Comparison of ENCODE assay signal across 8 cellular contexts in genomic region chr14:81164167-81164774, GRCh38. TPM values are rescaled to one million over a fixed set of nuclear protein-coding genes. Genes with fewer than 3 reads are reported as not detected.
DNase-seq lines count a peak whose midpoint lies in the region; ATAC-seq and TF ChIP-seq lines count a peak whose summit lies in the region.

No MANE protein-coding gene starts in this region.

- H3K79me2 ChIP-seq in SK-N-SH (ENCODE audit: insufficient read depth) = no peaks in the 10 kb centered on the region

- WGBS in SK-N-SH (ENCODE audit: low lambda C conversion rate) = 0% methylated on average over 1 of the region's 1 CpG

- CTCF ChIA-PET in SK-N-SH (lab: Yijun Ruan, JAX) = interaction anchor here (0.7 to 3.6 kb wide), 11 partner anchors 10 to 207 kb away, joined by 3 to 29 read pairs (median 4); no protein-coding TSS in a partner anchor

- H3K27me3 ChIP-seq in SK-N-SH (ENCODE audit: insufficient read depth) = no peaks in the 10 kb centered on the region
- H3K27me3 ChIP-seq in brain microvascular endothelial cell (replicated peaks) = no peaks in the 10 kb centered on the region

- H3K4me2 ChIP-seq in SK-N-SH = no peak overlapping the region

- no peaks in the 10 kb centered on the region for H3K9me2 ChIP-seq in SK-N-SH

- H3K27ac ChIP-seq in SK-N-SH (ENCODE audit: low read depth in 2 of 2, low read length in 1 of 2) (no peak overlapping the region), brain microvascular endothelial cell (no peak overlapping the region)

- peak; percentile 67 for DNase-seq in AG20443 (ENCODE audit: low spot score)
- DNase-seq in NCI-H128 (lab: John Stamatoyannopoulos, UW; ENCODE audit: unreplicated experiment) = peak; percentile 64
- DNase-seq in SK-N-SH = peak; percentile 46
- DNase-seq in brain microvascular endothelial cell = peak; percentile 81
- DNase-seq in left kidney (ENCODE audit: low read depth, low spot score) = peak; percentile 83
- DNase-seq in stimulated activated CD8-positive, alpha-beta memory T cell treated with anti-CD3 and anti-CD28 coated beads, Interleukin-7, amount 100 ng/mL, for 24 hours (ENCODE audit: low read depth) = peak; percentile 25

- TF ChIP-seq CTCF in SK-N-SH (IDR thresholded peaks at IDR 0.05) (peak; percentile 77), brain microvascular endothelial cell (IDR thresholded peaks at IDR 0.05; ENCODE audit: low read depth, low read length, missing control alignments) (peak; percentile 91)

- POLR2A ChIA-PET in SK-N-SH (lab: Yijun Ruan, JAX) = no interaction called here

- TF ChIP-seq EP300 in SK-N-SH (IDR thresholded peaks at IDR 0.05; ENCODE audit: borderline replicate concordance in 1 of 2, low read depth in 1 of 2, low read length in 1 of 2) = no peak

- H3K9me3 ChIP-seq in SK-N-SH = no peaks in the 10 kb centered on the region

- no peaks in the 10 kb centered on the region for H3F3A ChIP-seq in SK-N-SH (replicated peaks; ENCODE audit: insufficient read depth)

- H4K20me1 ChIP-seq in SK-N-SH (ENCODE audit: insufficient read depth) = no peaks in the 10 kb centered on the region

- no peaks in the 10 kb centered on the region for H3K4me1 ChIP-seq in SK-N-SH (ENCODE audit: control insufficient read depth in 1 of 2, insufficient read depth in 2 of 2, low read depth in 1 of 2, low read length in 1 of 2)

- in situ Hi-C loops in brain microvascular endothelial cell (cut with HindIII; ENCODE audit: low pct_ligation_motif_present, low sequenced_read_pairs) = no loop called here

- H3K36me3 ChIP-seq in SK-N-SH (replicated peaks in 1 of 2; ENCODE audit: control insufficient read depth in 1 of 2, insufficient read depth in 2 of 2, low read length in 1 of 2) = no peaks in the 10 kb centered on the region
- no peaks in the 10 kb centered on the region for H3K36me3 ChIP-seq in brain microvascular endothelial cell (replicated peaks)

- ATAC-seq in GM18519 (IDR thresholded peaks at IDR 0.05; ENCODE audit: low FRiP score, unreplicated experiment) (peak; percentile 94), HG02938 (IDR thresholded peaks at IDR 0.05; ENCODE audit: unreplicated experiment) (peak; percentile 90)

- no peak overlapping the region for H2AFZ ChIP-seq in SK-N-SH (ENCODE audit: low read depth)

- peak; percentile 75 for TF ChIP-seq RAD21 in SK-N-SH (IDR thresholded peaks at IDR 0.05; ENCODE audit: low read length)

- H3K4me3 ChIP-seq in SK-N-SH (ENCODE audit: low read depth in 2 of 2, low read length in 1 of 2) (no peak overlapping the region), brain microvascular endothelial cell (ENCODE audit: low read depth, low read length) (no peak overlapping the region)

- no peak overlapping the region for H3K9ac ChIP-seq in SK-N-SH

TF ChIP-seq in SK-N-SH, 30 proteins besides CTCF, POLR2A, EP300 and RAD21:
- TF ChIP-seq FOSL2 (IDR thresholded peaks at IDR 0.05; ENCODE audit: borderline replicate concordance, low read depth) (peak; percentile 47; the same call in 1 of the 2 replicates), FOXJ3 (CRISPR knock-in tag; IDR thresholded peaks at IDR 0.05) (no peak), USF1 (IDR thresholded peaks at IDR 0.05; ENCODE audit: borderline replicate concordance, low read depth) (no peak), SMC3 (IDR thresholded peaks at IDR 0.05; ENCODE audit: low read depth, low read length) (peak; percentile 33), MXI1 (IDR thresholded peaks at IDR 0.05; ENCODE audit: low read depth, low read length) (no peak), SIN3A (IDR thresholded peaks at IDR 0.05; ENCODE audit: borderline replicate concordance, low read depth, low read length) (no peak), FOXM1 (IDR thresholded peaks at IDR 0.05; ENCODE audit: low read depth) (no peak), REST (IDR thresholded peaks at IDR 0.05; ENCODE audit: low read depth, low read length) (no peak), NFIC (IDR thresholded peaks at IDR 0.05; ENCODE audit: borderline replicate concordance) (no peak), JUND (IDR thresholded peaks at IDR 0.05) (no peak)

RNA-seq across cellular contexts. Expression of gene GTF2A1, which starts 56.5 kb away (rescaled TPM):
- polyA plus RNA-seq in SK-N-SH (2012; rRNA removed) = 7.6 and 9.8 TPM in 2 replicates
- polyA plus RNA-seq in SK-N-SH (2012; cell fraction: cytosol; rRNA removed) = 6.7 and 8.5 TPM in 2 replicates
- 1.7 and 4.6 TPM in 2 replicates for polyA plus RNA-seq in SK-N-SH (2012; cell fraction: nucleus; rRNA removed)

Comparison
In these comparisons a context has a peak if more than half of its experiments do, and no peak if none do; other contexts are left out.
1. DNase-seq: peak in every context shown above with its lines; median percentile 83 in left kidney; 81 in brain microvascular endothelial cell; 67 in AG20443; 64 in NCI-H128; 46 in SK-N-SH; 25 in stimulated activated CD8-positive, alpha-beta memory T cell treated with anti-CD3 and anti-CD28 coated beads, Interleukin-7, amount 100 ng/mL, for 24 hours.